In the genomic region with DNA sequence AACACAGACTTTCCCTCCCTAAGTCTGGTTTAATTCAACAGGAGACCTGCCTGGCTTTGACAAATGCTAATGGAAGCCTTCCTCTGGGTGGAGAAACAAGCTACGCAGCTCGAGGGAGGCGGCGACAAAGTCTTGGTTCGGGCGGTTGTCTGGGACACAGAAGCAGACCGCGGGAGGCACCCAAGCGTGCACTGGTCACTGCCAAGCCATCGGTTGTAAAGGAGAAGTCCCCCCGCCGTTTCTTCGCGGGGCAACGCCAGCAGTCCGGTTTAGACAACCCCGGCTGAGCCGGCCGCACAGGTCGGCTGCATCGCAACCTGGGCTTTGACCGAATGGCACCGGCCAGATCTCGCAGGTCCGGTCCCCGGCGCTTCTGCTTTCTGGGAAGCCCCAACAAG, we compare ENCODE assay signal across 9 cellular contexts. TPM values are rescaled to one million over a fixed set of nuclear protein-coding genes. Genes with fewer than 3 reads are reported as not detected.
DNase-seq lines count a peak whose midpoint lies in the region; ATAC-seq and TF ChIP-seq lines count a peak whose summit lies in the region.
"Had no signal": no experiment of that assay in that cellular context is flagged by ENCODE, and none has a peak within 500 bp of the region (broad histone marks: within the 10 kb centered on the region; RNA-seq: fewer than 3 reads in every experiment).

No MANE protein-coding gene starts in this region.

- peaks cover 40 to 60% (median 49%) of the 10 kb centered on the region in 4 donors for H3K4me1 Mint-ChIP-seq in CD4-positive, alpha-beta memory T cell

- H3K27me3 ChIP-seq in CD4-positive, alpha-beta memory T cell (ENCODE audit: insufficient read depth, low read length), result no peaks in the 10 kb centered on the region
- H3K27me3 ChIP-seq in mononuclear cell (ENCODE audit: insufficient read depth, low read length), result no peaks in the 10 kb centered on the region

- no peaks in the 10 kb centered on the region for H3K9me3 ChIP-seq in CD4-positive, alpha-beta memory T cell (ENCODE audit: control insufficient read depth in 1 of 2, low read length in 2 of 2)
- H3K9me3 ChIP-seq in mononuclear cell (ENCODE audit: low read depth, low read length), result no peaks in the 10 kb centered on the region

- peak overlapping the region; percentile 53 to 74 for H3K4me3 ChIP-seq in CD4-positive, alpha-beta memory T cell (ENCODE audit: low read length in 2 of 2)
- H3K4me3 ChIP-seq in WI38 (ENCODE audit: low read depth, low read length) (peak overlapping the region; percentile 81), epithelial cell of esophagus (ENCODE audit: low read length) (peak overlapping the region; percentile 86), mononuclear cell (ENCODE audit: low read length) (peak overlapping the region; percentile 91)

- intact Hi-C loops in CD4-positive, alpha-beta memory T cell (cut with micrococcal nuclease), result loop anchor here (2.0 to 5.0 kb wide), 4 partner anchors 44 to 246 kb away; a partner anchor contains a TSS

- CTCF ChIA-PET in CD4-positive, alpha-beta memory T cell (lab: Charles Lee; ENCODE audit: partially characterized antibody), result no interaction called here

- no peaks in the 10 kb centered on the region for H3K27me3 Mint-ChIP-seq in CD4-positive, alpha-beta memory T cell

- TF ChIP-seq CTCF in WI38 (IDR thresholded peaks at IDR 0.05; ENCODE audit: low read depth, low read length) (no peak), epithelial cell of esophagus (IDR thresholded peaks at IDR 0.05; ENCODE audit: insufficient read depth, low read depth, low read length, missing control alignments) (no peak)

- POLR2A ChIA-PET in CD4-positive, alpha-beta memory T cell (lab: Charles Lee; ENCODE audit: partially characterized antibody), result interaction anchor here (1.4 to 2.5 kb wide), 3 partner anchors 80 to 152 kb away, joined by 3 to 21 read pairs (median 8); a partner anchor contains a TSS

- peak in 4 of 5 donors; percentile 10 to 44 (median 20) for DNase-seq in CD4-positive, alpha-beta memory T cell
- DNase-seq in epithelial cell of esophagus (ENCODE audit: low read depth), result peak; percentile 73
- peak in 30 of 49 donors; percentile 7 to 72 (median 42) for DNase-seq in substantia nigra (lab: John Stamatoyannopoulos, UW)

- ATAC-seq in GM19438 (IDR thresholded peaks at IDR 0.05; ENCODE audit: low read depth, unreplicated experiment), result peak; percentile 39
- ATAC-seq in HG03571 (IDR thresholded peaks at IDR 0.05; ENCODE audit: unreplicated experiment), result peak; percentile 17
- no peak for ATAC-seq in GM18861 (IDR thresholded peaks at IDR 0.05; ENCODE audit: unreplicated experiment)

- peaks cover 12 to 53% of the 10 kb centered on the region in 2 donors for H3K36me3 Mint-ChIP-seq in CD4-positive, alpha-beta memory T cell

- H3K27ac ChIP-seq in CD4-positive, alpha-beta memory T cell (ENCODE audit: low read depth, low read length), result peak overlapping the region; percentile 95
- H3K27ac ChIP-seq in substantia nigra (ENCODE audit: low read depth, low read length, poor library complexity, severe bottlenecking), result peak overlapping the region; percentile 80

- H3K4me3 Mint-ChIP-seq in CD4-positive, alpha-beta memory T cell, result peak overlapping the region; percentile 85 to 92 (median 88)

- peaks cover 52% of the 10 kb centered on the region for H3K4me1 ChIP-seq in CD4-positive, alpha-beta memory T cell (ENCODE audit: insufficient read depth, low read length)
- peaks cover 45% of the 10 kb centered on the region for H3K4me1 ChIP-seq in mononuclear cell (ENCODE audit: insufficient read depth, low read length)

- no peaks in the 10 kb centered on the region for H3K9me3 Mint-ChIP-seq in CD4-positive, alpha-beta memory T cell

- H3K36me3 ChIP-seq in CD4-positive, alpha-beta memory T cell (ENCODE audit: insufficient read depth, low read length), result peaks cover 23% of the 10 kb centered on the region

- peak overlapping the region; percentile 90 to 96 (median 93) for H3K27ac Mint-ChIP-seq in CD4-positive, alpha-beta memory T cell

RNA-seq across cellular contexts. Expression of a gene that starts 0.6 kb away (rescaled TPM):
- 100 to 1,000 TPM; 117 to 121 TPM for total RNA-seq in CD4-positive, alpha-beta memory T cell
- polyA plus RNA-seq in CD4-positive, alpha-beta memory T cell, result 10 to 100 TPM; 22.8 to 44.6 TPM
- total RNA-seq in mononuclear cell, result 49.7 TPM

RNA-seq across cellular contexts. Expression of a gene that starts 0.8 kb away (rescaled TPM):
- total RNA-seq in CD4-positive, alpha-beta memory T cell, result 10 to 100 TPM; 40.4 to 42.7 TPM
- polyA plus RNA-seq in CD4-positive, alpha-beta memory T cell, result 10 to 100 TPM in 1 of 2 donors, 1 to 10 TPM in 1; 6.0 to 17.5 TPM
- 47.1 TPM for total RNA-seq in mononuclear cell

RNA-seq across cellular contexts. Expression of a gene that starts 44.1 kb away (rescaled TPM):
- total RNA-seq in CD4-positive, alpha-beta memory T cell, result 1 to 10 TPM; 9.7 to 9.9 TPM
- polyA plus RNA-seq in CD4-positive, alpha-beta memory T cell, result 10 to 100 TPM in 1 of 2 donors, 1 to 10 TPM in 1; 8.6 to 19.1 TPM
- total RNA-seq in mononuclear cell, result 19.3 TPM

RNA-seq across cellular contexts. Expression of a gene that starts 51.3 kb away (rescaled TPM):
- not detected for total RNA-seq in CD4-positive, alpha-beta memory T cell
- polyA plus RNA-seq in CD4-positive, alpha-beta memory T cell, result not detected
- total RNA-seq in mononuclear cell, result not detected
- total RNA-seq: activated CD8-positive, alpha-beta memory T cell treated with anti-CD3 and anti-CD28 coated beads for 36 hours had no signal

RNA-seq across cellular contexts. Expression of a gene that starts 58.4 kb away (rescaled TPM):
- total RNA-seq in CD4-positive, alpha-beta memory T cell, result not detected
- not detected for polyA plus RNA-seq in CD4-positive, alpha-beta memory T cell
- total RNA-seq in mononuclear cell, result not detected
- total RNA-seq: activated CD8-positive, alpha-beta memory T cell treated with anti-CD3 and anti-CD28 coated beads for 36 hours had no signal

Comparison
In these comparisons a context has a peak if more than half of its experiments do, and no peak if none do; other contexts are left out.
1. DNase-seq: peak in every context shown above with its lines; median percentile 73 in epithelial cell of esophagus; 42 in substantia nigra; 20 in CD4-positive, alpha-beta memory T cell.